In the genomic region with DNA sequence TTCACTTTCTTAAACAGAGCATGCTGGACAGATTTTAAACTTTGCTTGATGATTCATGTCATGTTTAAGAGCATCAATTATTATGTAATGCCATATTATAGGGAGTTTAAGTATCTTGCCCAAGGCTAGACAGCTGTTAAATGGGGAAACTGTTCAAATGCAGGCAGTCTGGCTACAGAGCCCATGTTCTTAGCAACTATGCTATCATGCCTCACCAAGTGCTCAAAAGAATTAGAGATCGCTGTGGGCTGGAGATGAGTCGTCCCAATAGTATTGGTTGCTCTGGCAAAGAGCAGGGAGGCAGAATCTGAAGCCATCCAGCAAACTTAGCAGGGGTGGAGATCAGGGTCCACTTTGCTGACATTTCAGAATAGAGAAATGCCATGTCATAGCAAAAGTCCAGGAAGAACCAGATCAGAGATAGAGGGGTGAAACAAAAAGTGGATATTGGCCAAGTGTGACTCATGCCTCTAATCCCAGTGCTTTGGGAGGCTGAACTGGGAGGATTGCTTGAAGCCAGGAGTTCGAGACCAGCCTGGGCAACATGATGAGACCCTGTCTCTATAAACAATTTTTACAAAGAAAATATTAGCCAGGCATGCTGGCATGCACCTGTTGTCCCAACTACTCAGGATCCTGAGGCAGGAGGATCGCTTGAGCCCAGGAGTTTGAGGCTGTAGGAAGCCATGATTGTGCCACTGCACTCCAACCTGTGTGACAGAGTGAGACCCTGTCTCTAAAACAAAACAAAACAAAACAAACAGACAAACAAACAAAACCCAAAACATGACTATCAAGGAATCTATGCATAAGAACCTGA, we compare ENCODE assay signal across 1 cellular context.
TF ChIP-seq lines count a peak whose summit lies in the region.

No MANE protein-coding gene starts in this region.

TF ChIP-seq in K562, 482 proteins besides CTCF, POLR2A, EP300 and RAD21 (continued from another document and continues in another):
- TF ChIP-seq, protein P1, sequence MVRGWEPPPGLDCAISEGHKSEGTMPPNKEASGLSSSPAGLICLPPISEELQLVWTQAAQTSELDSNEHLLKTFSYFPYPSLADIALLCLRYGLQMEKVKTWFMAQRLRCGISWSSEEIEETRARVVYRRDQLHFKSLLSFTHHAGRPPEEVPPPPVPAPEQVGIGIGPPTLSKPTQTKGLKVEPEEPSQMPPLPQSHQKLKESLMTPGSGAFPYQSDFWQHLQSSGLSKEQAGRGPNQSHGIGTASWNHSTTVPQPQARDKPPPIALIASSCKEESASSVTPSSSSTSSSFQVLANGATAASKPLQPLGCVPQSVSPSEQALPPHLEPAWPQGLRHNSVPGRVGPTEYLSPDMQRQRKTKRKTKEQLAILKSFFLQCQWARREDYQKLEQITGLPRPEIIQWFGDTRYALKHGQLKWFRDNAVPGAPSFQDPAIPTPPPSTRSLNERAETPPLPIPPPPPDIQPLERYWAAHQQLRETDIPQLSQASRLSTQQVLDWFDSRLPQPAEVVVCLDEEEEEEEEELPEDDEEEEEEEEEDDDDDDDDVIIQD (CRISPR knock-in tag; IDR thresholded peaks at IDR 0.05): no peak
- TF ChIP-seq, protein P2, sequence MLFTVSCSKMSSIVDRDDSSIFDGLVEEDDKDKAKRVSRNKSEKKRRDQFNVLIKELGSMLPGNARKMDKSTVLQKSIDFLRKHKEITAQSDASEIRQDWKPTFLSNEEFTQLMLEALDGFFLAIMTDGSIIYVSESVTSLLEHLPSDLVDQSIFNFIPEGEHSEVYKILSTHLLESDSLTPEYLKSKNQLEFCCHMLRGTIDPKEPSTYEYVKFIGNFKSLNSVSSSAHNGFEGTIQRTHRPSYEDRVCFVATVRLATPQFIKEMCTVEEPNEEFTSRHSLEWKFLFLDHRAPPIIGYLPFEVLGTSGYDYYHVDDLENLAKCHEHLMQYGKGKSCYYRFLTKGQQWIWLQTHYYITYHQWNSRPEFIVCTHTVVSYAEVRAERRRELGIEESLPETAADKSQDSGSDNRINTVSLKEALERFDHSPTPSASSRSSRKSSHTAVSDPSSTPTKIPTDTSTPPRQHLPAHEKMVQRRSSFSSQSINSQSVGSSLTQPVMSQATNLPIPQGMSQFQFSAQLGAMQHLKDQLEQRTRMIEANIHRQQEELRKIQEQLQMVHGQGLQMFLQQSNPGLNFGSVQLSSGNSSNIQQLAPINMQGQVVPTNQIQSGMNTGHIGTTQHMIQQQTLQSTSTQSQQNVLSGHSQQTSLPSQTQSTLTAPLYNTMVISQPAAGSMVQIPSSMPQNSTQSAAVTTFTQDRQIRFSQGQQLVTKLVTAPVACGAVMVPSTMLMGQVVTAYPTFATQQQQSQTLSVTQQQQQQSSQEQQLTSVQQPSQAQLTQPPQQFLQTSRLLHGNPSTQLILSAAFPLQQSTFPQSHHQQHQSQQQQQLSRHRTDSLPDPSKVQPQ (CRISPR knock-in tag; IDR thresholded peaks at IDR 0.05; ENCODE audit: borderline replicate concordance): no peak
- TF ChIP-seq, protein P3, sequence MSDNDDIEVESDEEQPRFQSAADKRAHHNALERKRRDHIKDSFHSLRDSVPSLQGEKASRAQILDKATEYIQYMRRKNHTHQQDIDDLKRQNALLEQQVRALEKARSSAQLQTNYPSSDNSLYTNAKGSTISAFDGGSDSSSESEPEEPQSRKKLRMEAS (CRISPR knock-in tag; IDR thresholded peaks at IDR 0.05): no peak
- no peak for TF ChIP-seq COPS2 (conservative IDR thresholded peaks at IDR 0.05)
- TF ChIP-seq, protein P4, sequence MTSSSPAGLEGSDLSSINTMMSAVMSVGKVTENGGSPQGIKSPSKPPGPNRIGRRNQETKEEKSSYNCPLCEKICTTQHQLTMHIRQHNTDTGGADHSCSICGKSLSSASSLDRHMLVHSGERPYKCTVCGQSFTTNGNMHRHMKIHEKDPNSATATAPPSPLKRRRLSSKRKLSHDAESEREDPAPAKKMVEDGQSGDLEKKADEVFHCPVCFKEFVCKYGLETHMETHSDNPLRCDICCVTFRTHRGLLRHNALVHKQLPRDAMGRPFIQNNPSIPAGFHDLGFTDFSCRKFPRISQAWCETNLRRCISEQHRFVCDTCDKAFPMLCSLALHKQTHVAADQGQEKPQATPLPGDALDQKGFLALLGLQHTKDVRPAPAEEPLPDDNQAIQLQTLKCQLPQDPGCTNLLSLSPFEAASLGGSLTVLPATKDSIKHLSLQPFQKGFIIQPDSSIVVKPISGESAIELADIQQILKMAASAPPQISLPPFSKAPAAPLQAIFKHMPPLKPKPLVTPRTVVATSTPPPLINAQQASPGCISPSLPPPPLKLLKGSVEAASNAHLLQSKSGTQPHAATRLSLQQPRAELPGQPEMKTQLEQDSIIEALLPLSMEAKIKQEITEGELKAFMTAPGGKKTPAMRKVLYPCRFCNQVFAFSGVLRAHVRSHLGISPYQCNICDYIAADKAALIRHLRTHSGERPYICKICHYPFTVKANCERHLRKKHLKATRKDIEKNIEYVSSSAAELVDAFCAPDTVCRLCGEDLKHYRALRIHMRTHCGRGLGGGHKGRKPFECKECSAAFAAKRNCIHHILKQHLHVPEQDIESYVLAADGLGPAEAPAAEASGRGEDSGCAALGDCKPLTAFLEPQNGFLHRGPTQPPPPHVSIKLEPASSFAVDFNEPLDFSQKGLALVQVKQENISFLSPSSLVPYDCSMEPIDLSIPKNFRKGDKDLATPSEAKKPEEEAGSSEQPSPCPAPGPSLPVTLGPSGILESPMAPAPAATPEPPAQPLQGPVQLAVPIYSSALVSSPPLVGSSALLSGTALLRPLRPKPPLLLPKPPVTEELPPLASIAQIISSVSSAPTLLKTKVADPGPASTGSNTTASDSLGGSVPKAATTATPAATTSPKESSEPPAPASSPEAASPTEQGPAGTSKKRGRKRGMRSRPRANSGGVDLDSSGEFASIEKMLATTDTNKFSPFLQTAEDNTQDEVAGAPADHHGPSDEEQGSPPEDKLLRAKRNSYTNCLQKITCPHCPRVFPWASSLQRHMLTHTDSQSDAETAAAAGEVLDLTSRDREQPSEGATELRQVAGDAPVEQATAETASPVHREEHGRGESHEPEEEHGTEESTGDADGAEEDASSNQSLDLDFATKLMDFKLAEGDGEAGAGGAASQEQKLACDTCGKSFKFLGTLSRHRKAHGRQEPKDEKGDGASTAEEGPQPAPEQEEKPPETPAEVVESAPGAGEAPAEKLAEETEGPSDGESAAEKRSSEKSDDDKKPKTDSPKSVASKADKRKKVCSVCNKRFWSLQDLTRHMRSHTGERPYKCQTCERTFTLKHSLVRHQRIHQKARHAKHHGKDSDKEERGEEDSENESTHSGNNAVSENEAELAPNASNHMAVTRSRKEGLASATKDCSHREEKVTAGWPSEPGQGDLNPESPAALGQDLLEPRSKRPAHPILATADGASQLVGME (CRISPR knock-in tag; IDR thresholded peaks at IDR 0.05): no peak
- TF ChIP-seq, protein P5, sequence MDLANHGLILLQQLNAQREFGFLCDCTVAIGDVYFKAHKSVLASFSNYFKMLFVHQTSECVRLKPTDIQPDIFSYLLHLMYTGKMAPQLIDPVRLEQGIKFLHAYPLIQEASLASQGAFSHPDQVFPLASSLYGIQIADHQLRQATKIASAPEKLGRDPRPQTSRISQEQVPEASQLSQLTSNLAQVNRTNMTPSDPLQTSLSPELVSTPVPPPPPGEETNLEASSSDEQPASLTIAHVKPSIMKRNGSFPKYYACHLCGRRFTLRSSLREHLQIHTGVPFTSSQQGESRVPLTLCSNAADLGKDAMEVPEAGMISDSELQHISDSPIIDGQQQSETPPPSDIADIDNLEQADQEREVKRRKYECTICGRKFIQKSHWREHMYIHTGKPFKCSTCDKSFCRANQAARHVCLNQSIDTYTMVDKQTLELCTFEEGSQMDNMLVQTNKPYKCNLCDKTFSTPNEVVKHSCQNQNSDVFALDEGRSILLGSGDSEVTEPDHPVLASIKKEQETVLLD (IDR thresholded peaks at IDR 0.05): no peak
- peak; percentile 76 for TF ChIP-seq TAF9B (IDR thresholded peaks at IDR 0.05; ENCODE audit: partially characterized antibody)
- TF ChIP-seq NR4A1 (CRISPR knock-in tag; IDR thresholded peaks at IDR 0.05): no peak
- TF ChIP-seq NR4A1 (tag; IDR thresholded peaks at IDR 0.05): no peak
- peak; percentile 86 for TF ChIP-seq SMARCC2 (IDR thresholded peaks at IDR 0.05; ENCODE audit: low read depth)
- TF ChIP-seq SP2 (IDR thresholded peaks at IDR 0.05; ENCODE audit: extremely low read depth, low read depth, low read length, poor library complexity, severe bottlenecking): no peak
- peak; percentile 80 for TF ChIP-seq SMARCA5 (IDR thresholded peaks at IDR 0.05)
- peak; percentile 61 for TF ChIP-seq TEAD4 (IDR thresholded peaks at IDR 0.05; ENCODE audit: low read length)
- TF ChIP-seq TEAD4 (CRISPR knock-in tag; IDR thresholded peaks at IDR 0.05; ENCODE audit: borderline replicate concordance): no peak
- TF ChIP-seq TEAD2 (tag; IDR thresholded peaks at IDR 0.05): no peak
- no peak for TF ChIP-seq YBX1 (IDR thresholded peaks at IDR 0.05)
- no peak for TF ChIP-seq NR2C1 (IDR thresholded peaks at IDR 0.05)
- TF ChIP-seq NR2C1 (tag; IDR thresholded peaks at IDR 0.05): peak; percentile 33; the same call in 1 of the 2 replicates
- peak; percentile 30; the same call in 1 of the 2 replicates for TF ChIP-seq NFE2L1 (tag; IDR thresholded peaks at IDR 0.05; ENCODE audit: borderline replicate concordance, low read depth)
- TF ChIP-seq, protein P6, sequence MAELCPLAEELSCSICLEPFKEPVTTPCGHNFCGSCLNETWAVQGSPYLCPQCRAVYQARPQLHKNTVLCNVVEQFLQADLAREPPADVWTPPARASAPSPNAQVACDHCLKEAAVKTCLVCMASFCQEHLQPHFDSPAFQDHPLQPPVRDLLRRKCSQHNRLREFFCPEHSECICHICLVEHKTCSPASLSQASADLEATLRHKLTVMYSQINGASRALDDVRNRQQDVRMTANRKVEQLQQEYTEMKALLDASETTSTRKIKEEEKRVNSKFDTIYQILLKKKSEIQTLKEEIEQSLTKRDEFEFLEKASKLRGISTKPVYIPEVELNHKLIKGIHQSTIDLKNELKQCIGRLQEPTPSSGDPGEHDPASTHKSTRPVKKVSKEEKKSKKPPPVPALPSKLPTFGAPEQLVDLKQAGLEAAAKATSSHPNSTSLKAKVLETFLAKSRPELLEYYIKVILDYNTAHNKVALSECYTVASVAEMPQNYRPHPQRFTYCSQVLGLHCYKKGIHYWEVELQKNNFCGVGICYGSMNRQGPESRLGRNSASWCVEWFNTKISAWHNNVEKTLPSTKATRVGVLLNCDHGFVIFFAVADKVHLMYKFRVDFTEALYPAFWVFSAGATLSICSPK (IDR thresholded peaks at IDR 0.05; ENCODE audit: borderline replicate concordance): no peak
- TF ChIP-seq CHCHD3 (CRISPR knock-in tag; IDR thresholded peaks at IDR 0.05): no peak
- no peak for TF ChIP-seq ZNF707 (CRISPR knock-in tag; conservative IDR thresholded peaks at IDR 0.05)
- TF ChIP-seq, protein P7, sequence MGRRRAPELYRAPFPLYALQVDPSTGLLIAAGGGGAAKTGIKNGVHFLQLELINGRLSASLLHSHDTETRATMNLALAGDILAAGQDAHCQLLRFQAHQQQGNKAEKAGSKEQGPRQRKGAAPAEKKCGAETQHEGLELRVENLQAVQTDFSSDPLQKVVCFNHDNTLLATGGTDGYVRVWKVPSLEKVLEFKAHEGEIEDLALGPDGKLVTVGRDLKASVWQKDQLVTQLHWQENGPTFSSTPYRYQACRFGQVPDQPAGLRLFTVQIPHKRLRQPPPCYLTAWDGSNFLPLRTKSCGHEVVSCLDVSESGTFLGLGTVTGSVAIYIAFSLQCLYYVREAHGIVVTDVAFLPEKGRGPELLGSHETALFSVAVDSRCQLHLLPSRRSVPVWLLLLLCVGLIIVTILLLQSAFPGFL (CRISPR knock-in tag; IDR thresholded peaks at IDR 0.05): no peak
- TF ChIP-seq, protein P8, sequence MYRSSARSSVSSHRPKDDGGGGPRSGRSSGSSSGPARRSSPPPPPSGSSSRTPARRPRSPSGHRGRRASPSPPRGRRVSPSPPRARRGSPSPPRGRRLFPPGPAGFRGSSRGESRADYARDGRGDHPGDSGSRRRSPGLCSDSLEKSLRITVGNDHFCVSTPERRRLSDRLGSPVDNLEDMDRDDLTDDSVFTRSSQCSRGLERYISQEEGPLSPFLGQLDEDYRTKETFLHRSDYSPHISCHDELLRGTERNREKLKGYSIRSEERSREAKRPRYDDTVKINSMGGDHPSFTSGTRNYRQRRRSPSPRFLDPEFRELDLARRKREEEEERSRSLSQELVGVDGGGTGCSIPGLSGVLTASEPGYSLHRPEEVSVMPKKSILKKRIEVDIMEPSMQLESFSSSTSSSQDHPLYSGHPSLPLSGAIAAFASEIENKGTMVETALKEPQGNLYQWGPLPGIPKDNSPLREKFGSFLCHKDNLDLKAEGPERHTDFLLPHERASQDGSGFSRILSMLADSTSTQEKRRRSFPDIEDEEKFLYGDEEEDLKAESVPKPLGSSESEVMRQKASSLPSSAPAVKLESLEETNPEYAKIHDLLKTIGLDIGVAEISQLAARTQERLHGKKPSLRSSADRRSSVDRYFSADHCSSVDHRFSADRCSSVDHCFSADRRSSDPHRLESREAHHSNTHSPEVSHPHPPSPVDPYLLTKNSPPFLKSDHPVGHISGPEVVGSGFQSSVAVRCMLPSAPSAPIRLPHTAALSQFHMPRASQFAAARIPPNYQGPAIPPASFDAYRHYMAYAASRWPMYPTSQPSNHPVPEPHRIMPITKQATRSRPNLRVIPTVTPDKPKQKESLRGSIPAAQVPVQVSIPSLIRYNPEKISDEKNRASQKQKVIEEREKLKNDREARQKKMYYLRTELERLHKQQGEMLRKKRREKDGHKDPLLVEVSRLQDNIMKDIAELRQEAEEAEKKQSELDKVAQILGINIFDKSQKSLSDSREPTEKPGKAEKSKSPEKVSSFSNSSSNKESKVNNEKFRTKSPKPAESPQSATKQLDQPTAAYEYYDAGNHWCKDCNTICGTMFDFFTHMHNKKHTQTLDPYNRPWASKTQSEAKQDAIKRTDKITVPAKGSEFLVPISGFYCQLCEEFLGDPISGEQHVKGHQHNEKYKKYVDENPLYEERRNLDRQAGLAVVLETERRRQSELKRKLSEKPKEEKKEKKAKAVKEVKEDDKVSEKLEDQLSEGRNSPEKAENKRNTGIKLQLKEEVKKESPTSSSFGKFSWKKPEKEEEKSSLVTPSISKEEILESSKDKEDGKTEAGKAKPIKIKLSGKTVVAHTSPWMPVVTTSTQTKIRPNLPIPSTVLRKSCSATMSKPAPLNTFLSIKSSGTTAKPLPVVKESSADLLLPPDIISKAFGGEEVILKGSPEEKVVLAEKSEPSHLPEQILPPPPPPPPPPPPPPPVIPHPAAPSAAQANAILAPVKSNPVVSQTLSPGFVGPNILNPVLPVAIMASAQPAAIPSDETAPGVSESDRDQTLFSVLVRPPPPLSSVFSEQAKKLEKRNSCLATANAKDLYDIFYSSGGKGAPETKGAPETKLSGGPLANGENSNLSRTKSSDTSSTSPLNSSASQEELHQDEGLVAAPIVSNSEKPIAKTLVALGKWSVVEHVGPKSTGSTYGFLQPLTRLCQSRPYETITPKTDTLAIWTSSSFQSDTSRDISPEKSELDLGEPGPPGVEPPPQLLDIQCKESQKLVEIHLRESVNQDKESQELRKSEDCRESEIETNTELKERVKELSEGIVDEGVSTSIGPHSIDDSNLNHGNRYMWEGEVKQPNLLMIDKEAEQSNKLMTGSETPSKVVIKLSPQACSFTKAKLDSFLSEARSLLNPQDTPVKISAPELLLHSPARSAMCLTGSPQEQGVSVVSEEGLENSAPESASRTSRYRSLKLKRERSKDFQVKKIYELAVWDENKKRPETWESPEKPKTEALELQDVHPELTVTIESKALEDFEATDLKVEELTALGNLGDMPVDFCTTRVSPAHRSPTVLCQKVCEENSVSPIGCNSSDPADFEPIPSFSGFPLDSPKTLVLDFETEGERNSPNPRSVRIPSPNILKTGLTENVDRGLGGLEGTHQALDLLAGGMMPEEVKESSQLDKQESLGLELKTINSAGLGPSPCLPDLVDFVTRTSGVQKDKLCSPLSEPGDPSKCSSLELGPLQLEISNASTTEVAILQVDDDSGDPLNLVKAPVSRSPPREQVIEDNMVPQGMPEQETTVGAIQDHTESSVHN (IDR thresholded peaks at IDR 0.05; ENCODE audit: borderline replicate concordance in 1 of 2, low read depth in 1 of 2): peak in 1 of 2 experiments; percentile 84; a peak in 2 of 4 replicates
- TF ChIP-seq NFE2 (IDR thresholded peaks at IDR 0.05; ENCODE audit: low read depth): peak; percentile 96
- TF ChIP-seq KLF13 (tag; IDR thresholded peaks at IDR 0.05; ENCODE audit: borderline replicate concordance, low read depth): no peak
